Comparison of ENCODE assay signal across 14 cellular contexts in the genomic region with DNA sequence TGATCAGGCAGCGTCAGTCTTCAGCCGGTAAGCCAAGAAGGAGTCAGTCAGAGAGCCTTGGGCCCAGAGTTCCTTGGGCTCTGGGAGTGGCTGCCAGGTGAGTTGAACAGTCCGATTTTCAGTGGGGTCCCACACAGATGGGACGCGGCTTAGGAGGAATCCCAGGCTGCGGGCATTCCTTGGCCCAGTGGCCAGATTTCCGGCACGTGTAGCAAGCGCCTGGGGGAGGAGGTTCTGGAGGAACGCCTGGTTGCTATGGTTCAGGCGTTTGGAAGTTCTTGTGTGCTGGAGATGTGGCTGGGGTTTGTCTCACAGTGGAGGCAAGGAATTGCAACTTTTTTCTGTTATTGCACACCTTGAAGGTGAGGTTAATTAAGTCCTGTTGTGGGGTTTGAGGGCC. TPM values are rescaled to one million over a fixed set of nuclear protein-coding genes. Genes with fewer than 3 reads are reported as not detected.
"Had no signal": no experiment of that assay in that cellular context is flagged by ENCODE, and none has a peak within 500 bp of the region (broad histone marks: within the 10 kb centered on the region; RNA-seq: fewer than 3 reads in every experiment).

No MANE protein-coding gene starts in this region.

RNA-seq across cellular contexts. Expression of a gene that starts 26.7 kb away (rescaled TPM):
- total RNA-seq: ureter, vagina had no signal

RNA-seq across cellular contexts. Expression of a gene that starts 57.4 kb away (rescaled TPM):
- total RNA-seq: stomach, subcutaneous adipose tissue, suprapubic skin, temporal lobe, thoracic aorta, thyroid gland, tibial nerve, transverse colon, upper lobe of left lung, upper lobe of right lung, ureter, urinary bladder, uterus, vagina had no signal
- polyA plus RNA-seq: stomach, urinary bladder had no signal
